In genomic region chr4:107757860-107758476, GRCh38 we compare ENCODE assay signal across 8 cellular contexts. TPM values are rescaled to one million over a fixed set of nuclear protein-coding genes. Genes with fewer than 3 reads are reported as not detected.
A peak's percentile ranks its signal among the peaks of the same experiment; 100 is the strongest.
DNase-seq lines count a peak whose midpoint lies in the region; ATAC-seq and TF ChIP-seq lines count a peak whose summit lies in the region.

No MANE protein-coding gene starts in this region.

- H3K4me3 ChIP-seq in ACC112 (ENCODE audit: low read depth, low read length) (no peak overlapping the region), colonic mucosa (no peak overlapping the region), testis (no peak overlapping the region)

- ATAC-seq in GM18502 (IDR thresholded peaks at IDR 0.05; ENCODE audit: poor library complexity, unreplicated experiment) (peak; percentile 48), HG02798 (IDR thresholded peaks at IDR 0.05; ENCODE audit: poor library complexity, unreplicated experiment) (no peak)

- no peaks in the 10 kb centered on the region for H3K36me3 ChIP-seq in ACC112 (ENCODE audit: insufficient read depth, low read length)
- H3K36me3 ChIP-seq in colonic mucosa = no peaks in the 10 kb centered on the region
- no peaks in the 10 kb centered on the region for H3K36me3 ChIP-seq in testis (ENCODE audit: low read depth, missing control alignments)

- DNase-seq in NCI-H460 (ENCODE audit: extremely low read depth, low read depth) (peak; percentile 25), colonic mucosa (no peak), neural crest cell (ENCODE audit: low read depth, low spot score) (no peak), H4 (ENCODE audit: low spot score) (no peak), testis (no peak)

- whole genome bisulfite sequencing in testis, 2 donors = 40 to 71% methylated on average over 2 of the region's 2 CpGs

- H3K4me3 Mint-ChIP-seq in neural crest cell = no peak overlapping the region

- peak overlapping the region; percentile 41 for H2AFZ ChIP-seq in ACC112 (ENCODE audit: low read length, unreplicated experiment)

- TF ChIP-seq POLR2A in testis (IDR thresholded peaks at IDR 0.05) = no peak

- H3K4me1 ChIP-seq in ACC112 (ENCODE audit: control insufficient read depth, insufficient read depth, low read length, unreplicated experiment) (no peaks in the 10 kb centered on the region), colonic mucosa (no peaks in the 10 kb centered on the region), testis (no peaks in the 10 kb centered on the region)

- no peaks in the 10 kb centered on the region for H3K79me2 ChIP-seq in ACC112 (ENCODE audit: control insufficient read depth, insufficient read depth, low read length, unreplicated experiment)

- H3K9me3 ChIP-seq in colonic mucosa = no peaks in the 10 kb centered on the region
- no peaks in the 10 kb centered on the region for H3K9me3 ChIP-seq in testis

- H3K27ac ChIP-seq in ACC112 (ENCODE audit: low read depth, low read length) (no peak overlapping the region), colonic mucosa (no peak overlapping the region), testis (no peak overlapping the region)

- H3K27me3 ChIP-seq in ACC112 (ENCODE audit: insufficient read depth, low read length) = 0 out of 2 replicates have a peak, but pooled peaks cover 3% of the 10 kb centered on the region
- H3K27me3 ChIP-seq in colonic mucosa = no peaks in the 10 kb centered on the region
- H3K27me3 ChIP-seq in testis = no peaks in the 10 kb centered on the region

- no peak overlapping the region for H3K9ac ChIP-seq in colonic mucosa (ENCODE audit: low read depth in 2 of 2, low read length in 2 of 2)

- no peaks in the 10 kb centered on the region for H3K9me3 Mint-ChIP-seq in neural crest cell

- no peak overlapping the region for H3K27ac Mint-ChIP-seq in neural crest cell (ENCODE audit: unreplicated experiment)

- H3K36me3 Mint-ChIP-seq in neural crest cell (ENCODE audit: low read depth) = no peaks in the 10 kb centered on the region

- intact Hi-C loops in colonic mucosa (cut with DNase I) = no loop called here
- intact Hi-C loops in testis (cut with DNase I; ENCODE audit: low total_unique reads) = no loop called here

- TF ChIP-seq CTCF in colonic mucosa (IDR thresholded peaks at IDR 0.05) = peak; percentile 48
- peak; percentile 78 for TF ChIP-seq CTCF in neural crest cell (conservative IDR thresholded peaks at IDR 0.05)
- TF ChIP-seq CTCF in testis (IDR thresholded peaks at IDR 0.05) = peak in 1 of 3 experiments; percentile 77

- no peaks in the 10 kb centered on the region for H3K27me3 Mint-ChIP-seq in neural crest cell (ENCODE audit: low read depth)

- H3K4me1 Mint-ChIP-seq in neural crest cell = peaks cover 4% of the 10 kb centered on the region

RNA-seq across cellular contexts. Expression of gene PAPSS1, which starts 37.9 kb away (rescaled TPM):
- 15.2 and 17.2 TPM in 2 replicates for total RNA-seq in NCI-H460 (2014; rRNA removed; shearing (Covaris generic))
- polyA plus RNA-seq in NCI-H460 (2014; cell fraction: nucleus; rRNA removed) = 20.4 and 26.9 TPM in 2 replicates
- total RNA-seq in colonic mucosa = 10 to 100 TPM; 21.1 to 22.5 TPM
- 74.7 and 78.6 TPM in 2 replicates for total RNA-seq in neural crest cell
- total RNA-seq in H4 (2014; rRNA removed; shearing (Covaris generic)) = 34.3 and 46.9 TPM in 2 replicates
- 10 to 100 TPM; 32.8 to 42.4 TPM for total RNA-seq in testis
- polyA plus RNA-seq in testis (ENCODE audit: insufficient read depth, low read depth, low replicate concordance) = 33.6 TPM
